In the genomic region with DNA sequence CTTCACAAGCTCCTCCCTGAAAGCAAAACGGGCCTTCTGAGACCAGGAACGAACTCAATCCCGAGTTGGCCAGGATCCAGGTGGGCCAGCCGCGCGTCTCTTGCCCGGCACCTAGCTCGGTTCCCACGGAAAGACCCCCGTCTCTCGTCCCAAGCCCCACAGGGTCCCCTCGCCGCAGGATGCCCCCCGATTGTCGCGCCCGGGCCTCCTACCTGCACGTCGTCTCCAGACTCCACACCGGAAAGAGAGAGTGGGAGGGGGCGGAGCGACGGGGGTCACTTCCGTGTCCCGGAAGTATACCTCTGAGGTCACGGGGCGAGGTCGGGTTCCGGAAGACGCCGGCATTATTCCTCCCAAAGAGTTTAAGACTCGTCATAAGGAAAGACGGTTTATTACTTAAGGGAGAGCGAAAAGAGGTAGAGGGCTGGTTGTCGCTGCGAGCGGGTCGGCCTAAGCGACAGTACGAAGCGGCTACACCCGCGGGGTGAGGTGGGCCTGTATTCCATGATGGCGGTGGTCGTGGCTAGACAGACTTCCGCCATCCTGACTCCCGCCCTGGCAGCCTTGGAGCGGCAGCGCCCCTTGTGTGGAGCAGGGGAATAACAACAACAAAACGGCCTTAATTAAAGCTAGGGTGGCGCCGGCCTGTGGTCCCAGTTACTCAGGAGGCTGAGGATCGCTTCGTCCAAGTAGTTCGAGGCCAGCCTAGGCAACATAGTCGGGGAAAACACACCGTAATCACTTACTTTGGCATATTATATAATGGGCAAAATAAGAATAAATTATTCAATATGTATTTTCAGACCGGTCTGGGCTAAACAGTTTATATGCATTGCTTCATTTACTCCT, we compare ENCODE assay signal across 1 cellular context.
TF ChIP-seq lines count a peak whose summit lies in the region.

Gene RPS14, minus strand, starts transcription at position 249 of the 849 bp plus-strand sequence. CDS start 2,006 bp downstream, outside the sequence.

TF ChIP-seq in HEK293, 187 proteins besides CTCF, POLR2A, EP300 and RAD21 (continued from another document and continues in another):
- peak; percentile 89 for TF ChIP-seq ZNF76 (tag by site-specific recombination; IDR thresholded peaks at IDR 0.05; ENCODE audit: borderline replicate concordance, low read depth)
- TF ChIP-seq ZNF366 (tag by site-specific recombination; conservative IDR thresholded peaks at IDR 0.05), result peak; percentile 89
- TF ChIP-seq ZNF311 (tag by site-specific recombination; IDR thresholded peaks at IDR 0.05; ENCODE audit: borderline replicate concordance), result no peak
- peak; percentile 89 for TF ChIP-seq ZNF692 (tag by site-specific recombination; IDR thresholded peaks at IDR 0.05)
- TF ChIP-seq ZBTB8A (tag by site-specific recombination; IDR thresholded peaks at IDR 0.05), result peak; percentile 76
- TF ChIP-seq, protein P1, sequence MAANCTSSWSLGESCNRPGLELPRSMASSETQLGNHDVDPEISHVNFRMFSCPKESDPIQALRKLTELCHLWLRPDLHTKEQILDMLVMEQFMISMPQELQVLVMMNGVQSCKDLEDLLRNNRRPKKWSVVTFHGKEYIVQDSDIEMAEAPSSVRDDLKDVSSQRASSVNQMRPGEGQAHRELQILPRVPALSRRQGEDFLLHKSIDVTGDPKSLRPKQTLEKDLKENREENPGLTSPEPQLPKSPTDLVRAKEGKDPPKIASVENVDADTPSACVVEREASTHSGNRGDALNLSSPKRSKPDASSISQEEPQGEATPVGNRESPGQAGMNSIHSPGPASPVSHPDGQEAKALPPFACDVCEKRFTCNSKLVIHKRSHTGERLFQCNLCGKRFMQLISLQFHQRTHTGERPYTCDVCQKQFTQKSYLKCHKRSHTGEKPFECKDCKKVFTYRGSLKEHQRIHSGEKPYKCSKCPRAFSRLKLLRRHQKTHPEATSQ (tag by site-specific recombination; IDR thresholded peaks at IDR 0.05), result peak; percentile 69
- TF ChIP-seq ZNF610 (tag by site-specific recombination; IDR thresholded peaks at IDR 0.05; ENCODE audit: borderline replicate concordance), result peak; percentile 80
- peak; percentile 94 for TF ChIP-seq ZNF335 (tag by site-specific recombination; conservative IDR thresholded peaks at IDR 0.05)
- peak; percentile 78 for TF ChIP-seq ZSCAN30 (tag by site-specific recombination; IDR thresholded peaks at IDR 0.05)
- TF ChIP-seq, protein P2, sequence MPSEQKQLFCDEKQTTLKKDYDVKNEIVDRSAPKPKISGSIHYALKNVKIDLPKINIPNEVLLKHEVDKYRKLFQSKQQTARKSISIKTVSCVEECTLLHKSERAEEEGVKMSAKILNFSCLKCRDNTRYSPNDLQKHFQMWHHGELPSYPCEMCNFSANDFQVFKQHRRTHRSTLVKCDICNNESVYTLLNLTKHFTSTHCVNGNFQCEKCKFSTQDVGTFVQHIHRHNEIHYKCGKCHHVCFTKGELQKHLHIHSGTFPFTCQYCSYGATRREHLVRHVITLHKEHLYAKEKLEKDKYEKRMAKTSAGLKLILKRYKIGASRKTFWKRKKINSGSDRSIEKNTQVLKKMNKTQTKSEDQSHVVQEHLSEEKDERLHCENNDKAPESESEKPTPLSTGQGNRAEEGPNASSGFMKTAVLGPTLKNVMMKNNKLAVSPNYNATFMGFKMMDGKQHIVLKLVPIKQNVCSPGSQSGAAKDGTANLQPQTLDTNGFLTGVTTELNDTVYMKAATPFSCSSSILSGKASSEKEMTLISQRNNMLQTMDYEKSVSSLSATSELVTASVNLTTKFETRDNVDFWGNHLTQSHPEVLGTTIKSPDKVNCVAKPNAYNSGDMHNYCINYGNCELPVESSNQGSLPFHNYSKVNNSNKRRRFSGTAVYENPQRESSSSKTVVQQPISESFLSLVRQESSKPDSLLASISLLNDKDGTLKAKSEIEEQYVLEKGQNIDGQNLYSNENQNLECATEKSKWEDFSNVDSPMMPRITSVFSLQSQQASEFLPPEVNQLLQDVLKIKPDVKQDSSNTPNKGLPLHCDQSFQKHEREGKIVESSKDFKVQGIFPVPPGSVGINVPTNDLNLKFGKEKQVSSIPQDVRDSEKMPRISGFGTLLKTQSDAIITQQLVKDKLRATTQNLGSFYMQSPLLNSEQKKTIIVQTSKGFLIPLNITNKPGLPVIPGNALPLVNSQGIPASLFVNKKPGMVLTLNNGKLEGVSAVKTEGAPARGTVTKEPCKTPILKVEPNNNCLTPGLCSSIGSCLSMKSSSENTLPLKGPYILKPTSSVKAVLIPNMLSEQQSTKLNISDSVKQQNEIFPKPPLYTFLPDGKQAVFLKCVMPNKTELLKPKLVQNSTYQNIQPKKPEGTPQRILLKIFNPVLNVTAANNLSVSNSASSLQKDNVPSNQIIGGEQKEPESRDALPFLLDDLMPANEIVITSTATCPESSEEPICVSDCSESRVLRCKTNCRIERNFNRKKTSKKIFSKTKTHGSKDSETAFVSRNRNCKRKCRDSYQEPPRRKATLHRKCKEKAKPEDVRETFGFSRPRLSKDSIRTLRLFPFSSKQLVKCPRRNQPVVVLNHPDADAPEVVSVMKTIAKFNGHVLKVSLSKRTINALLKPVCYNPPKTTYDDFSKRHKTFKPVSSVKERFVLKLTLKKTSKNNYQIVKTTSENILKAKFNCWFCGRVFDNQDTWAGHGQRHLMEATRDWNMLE (tag by site-specific recombination; conservative IDR thresholded peaks at IDR 0.05; ENCODE audit: low read depth), result peak; percentile 100
- TF ChIP-seq ZNF175 (tag by site-specific recombination; IDR thresholded peaks at IDR 0.05), result no peak
- TF ChIP-seq ZEB2 (tag by site-specific recombination; IDR thresholded peaks at IDR 0.05), result peak; percentile 91
- TF ChIP-seq, protein P3, sequence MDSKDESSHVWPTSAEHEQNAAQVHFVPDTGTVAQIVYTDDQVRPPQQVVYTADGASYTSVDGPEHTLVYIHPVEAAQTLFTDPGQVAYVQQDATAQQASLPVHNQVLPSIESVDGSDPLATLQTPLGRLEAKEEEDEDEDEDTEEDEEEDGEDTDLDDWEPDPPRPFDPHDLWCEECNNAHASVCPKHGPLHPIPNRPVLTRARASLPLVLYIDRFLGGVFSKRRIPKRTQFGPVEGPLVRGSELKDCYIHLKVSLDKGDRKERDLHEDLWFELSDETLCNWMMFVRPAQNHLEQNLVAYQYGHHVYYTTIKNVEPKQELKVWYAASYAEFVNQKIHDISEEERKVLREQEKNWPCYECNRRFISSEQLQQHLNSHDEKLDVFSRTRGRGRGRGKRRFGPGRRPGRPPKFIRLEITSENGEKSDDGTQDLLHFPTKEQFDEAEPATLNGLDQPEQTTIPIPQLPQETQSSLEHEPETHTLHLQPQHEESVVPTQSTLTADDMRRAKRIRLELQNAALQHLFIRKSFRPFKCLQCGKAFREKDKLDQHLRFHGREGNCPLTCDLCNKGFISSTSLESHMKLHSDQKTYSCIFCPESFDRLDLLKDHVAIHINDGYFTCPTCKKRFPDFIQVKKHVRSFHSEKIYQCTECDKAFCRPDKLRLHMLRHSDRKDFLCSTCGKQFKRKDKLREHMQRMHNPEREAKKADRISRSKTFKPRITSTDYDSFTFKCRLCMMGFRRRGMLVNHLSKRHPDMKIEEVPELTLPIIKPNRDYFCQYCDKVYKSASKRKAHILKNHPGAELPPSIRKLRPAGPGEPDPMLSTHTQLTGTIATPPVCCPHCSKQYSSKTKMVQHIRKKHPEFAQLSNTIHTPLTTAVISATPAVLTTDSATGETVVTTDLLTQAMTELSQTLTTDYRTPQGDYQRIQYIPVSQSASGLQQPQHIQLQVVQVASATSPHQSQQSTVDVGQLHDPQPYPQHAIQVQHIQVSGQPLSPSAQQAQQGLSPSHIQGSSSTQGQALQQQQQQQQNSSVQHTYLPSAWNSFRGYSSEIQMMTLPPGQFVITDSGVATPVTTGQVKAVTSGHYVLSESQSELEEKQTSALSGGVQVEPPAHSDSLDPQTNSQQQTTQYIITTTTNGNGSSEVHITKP (tag by site-specific recombination; IDR thresholded peaks at IDR 0.05), result peak; percentile 79
- peak; percentile 46 for TF ChIP-seq ZNF510 (tag by site-specific recombination; IDR thresholded peaks at IDR 0.05; ENCODE audit: insufficient replicate concordance)
- TF ChIP-seq FEZF1 (tag by site-specific recombination; IDR thresholded peaks at IDR 0.05), result 0 out of 2 replicates have a peak, but pooled peaks have one; percentile 16
- peak; percentile 84 for TF ChIP-seq KLF16 (tag by site-specific recombination; IDR thresholded peaks at IDR 0.05)
- TF ChIP-seq ZNF785 (tag by site-specific recombination; IDR thresholded peaks at IDR 0.05), result peak; percentile 89
- TF ChIP-seq ZNF211 (tag by site-specific recombination; IDR thresholded peaks at IDR 0.05; ENCODE audit: low read depth), result no peak
- TF ChIP-seq PRDM1 (tag by site-specific recombination; IDR thresholded peaks at IDR 0.05), result peak; percentile 31; the same call in 1 of the 2 replicates
- TF ChIP-seq WT1 (tag by site-specific recombination; IDR thresholded peaks at IDR 0.05), result peak; percentile 38
- 0 out of 2 replicates have a peak, but pooled peaks have one; percentile 3 for TF ChIP-seq ZNF302 (tag by site-specific recombination; IDR thresholded peaks at IDR 0.05; ENCODE audit: low read depth)
- no peak for TF ChIP-seq GLI2 (tag by site-specific recombination; IDR thresholded peaks at IDR 0.05; ENCODE audit: borderline replicate concordance, low read depth)
- no peak for TF ChIP-seq ZNF433 (tag by site-specific recombination; IDR thresholded peaks at IDR 0.05; ENCODE audit: low read depth)
- TF ChIP-seq GLIS1 (tag by site-specific recombination; IDR thresholded peaks at IDR 0.05), result peak; percentile 41; the same call in 1 of the 2 replicates
- TF ChIP-seq, protein P4, sequence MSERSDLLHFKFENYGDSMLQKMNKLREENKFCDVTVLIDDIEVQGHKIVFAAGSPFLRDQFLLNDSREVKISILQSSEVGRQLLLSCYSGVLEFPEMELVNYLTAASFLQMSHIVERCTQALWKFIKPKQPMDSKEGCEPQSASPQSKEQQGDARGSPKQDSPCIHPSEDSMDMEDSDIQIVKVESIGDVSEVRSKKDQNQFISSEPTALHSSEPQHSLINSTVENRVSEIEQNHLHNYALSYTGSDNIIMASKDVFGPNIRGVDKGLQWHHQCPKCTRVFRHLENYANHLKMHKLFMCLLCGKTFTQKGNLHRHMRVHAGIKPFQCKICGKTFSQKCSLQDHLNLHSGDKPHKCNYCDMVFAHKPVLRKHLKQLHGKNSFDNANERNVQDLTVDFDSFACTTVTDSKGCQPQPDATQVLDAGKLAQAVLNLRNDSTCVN (tag by site-specific recombination; optimal IDR thresholded peaks at IDR 0.05), result peak; percentile 38
- TF ChIP-seq ZNF501 (tag by site-specific recombination; IDR thresholded peaks at IDR 0.05), result peak; percentile 98
- TF ChIP-seq OVOL3 (tag by site-specific recombination; IDR thresholded peaks at IDR 0.05), result peak; percentile 63; the same call in 1 of the 2 replicates
- TF ChIP-seq ZNF558 (tag by site-specific recombination; IDR thresholded peaks at IDR 0.05), result no peak
- TF ChIP-seq SP7 (tag by site-specific recombination; IDR thresholded peaks at IDR 0.05), result peak; percentile 92
- peak; percentile 59; the same call in 1 of the 2 replicates for TF ChIP-seq ZSCAN4 (tag by site-specific recombination; IDR thresholded peaks at IDR 0.05)
- peak; percentile 94 for TF ChIP-seq ZNF2 (tag by site-specific recombination; IDR thresholded peaks at IDR 0.05)
- 0 out of 2 replicates have a peak, but pooled peaks have one; percentile 8 for TF ChIP-seq ZNF121 (tag by site-specific recombination; IDR thresholded peaks at IDR 0.05)
- no peak for TF ChIP-seq ZNF626 (tag by site-specific recombination; IDR thresholded peaks at IDR 0.05)
- TF ChIP-seq ZNF214 (tag by site-specific recombination; IDR thresholded peaks at IDR 0.05; ENCODE audit: borderline replicate concordance), result no peak
- TF ChIP-seq ZBTB1 (tag by site-specific recombination; IDR thresholded peaks at IDR 0.05), result 0 out of 2 replicates have a peak, but pooled peaks have one; percentile 8
- TF ChIP-seq, protein P5, sequence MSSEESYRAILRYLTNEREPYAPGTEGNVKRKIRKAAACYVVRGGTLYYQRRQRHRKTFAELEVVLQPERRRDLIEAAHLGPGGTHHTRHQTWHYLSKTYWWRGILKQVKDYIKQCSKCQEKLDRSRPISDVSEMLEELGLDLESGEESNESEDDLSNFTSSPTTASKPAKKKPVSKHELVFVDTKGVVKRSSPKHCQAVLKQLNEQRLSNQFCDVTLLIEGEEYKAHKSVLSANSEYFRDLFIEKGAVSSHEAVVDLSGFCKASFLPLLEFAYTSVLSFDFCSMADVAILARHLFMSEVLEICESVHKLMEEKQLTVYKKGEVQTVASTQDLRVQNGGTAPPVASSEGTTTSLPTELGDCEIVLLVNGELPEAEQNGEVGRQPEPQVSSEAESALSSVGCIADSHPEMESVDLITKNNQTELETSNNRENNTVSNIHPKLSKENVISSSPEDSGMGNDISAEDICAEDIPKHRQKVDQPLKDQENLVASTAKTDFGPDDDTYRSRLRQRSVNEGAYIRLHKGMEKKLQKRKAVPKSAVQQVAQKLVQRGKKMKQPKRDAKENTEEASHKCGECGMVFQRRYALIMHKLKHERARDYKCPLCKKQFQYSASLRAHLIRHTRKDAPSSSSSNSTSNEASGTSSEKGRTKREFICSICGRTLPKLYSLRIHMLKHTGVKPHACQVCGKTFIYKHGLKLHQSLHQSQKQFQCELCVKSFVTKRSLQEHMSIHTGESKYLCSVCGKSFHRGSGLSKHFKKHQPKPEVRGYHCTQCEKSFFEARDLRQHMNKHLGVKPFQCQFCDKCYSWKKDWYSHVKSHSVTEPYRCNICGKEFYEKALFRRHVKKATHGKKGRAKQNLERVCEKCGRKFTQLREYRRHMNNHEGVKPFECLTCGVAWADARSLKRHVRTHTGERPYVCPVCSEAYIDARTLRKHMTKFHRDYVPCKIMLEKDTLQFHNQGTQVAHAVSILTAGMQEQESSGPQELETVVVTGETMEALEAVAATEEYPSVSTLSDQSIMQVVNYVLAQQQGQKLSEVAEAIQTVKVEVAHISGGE (tag by site-specific recombination; conservative IDR thresholded peaks at IDR 0.05; ENCODE audit: low read depth), result peak; percentile 97
- TF ChIP-seq ZNF514 (tag by site-specific recombination; IDR thresholded peaks at IDR 0.05), result no peak
- no peak; the same call in none of the 2 replicates for TF ChIP-seq KLF9 (tag by site-specific recombination; IDR thresholded peaks at IDR 0.05; ENCODE audit: low read depth)
- peak; percentile 82 for TF ChIP-seq SETDB1 (IDR thresholded peaks at IDR 0.05; ENCODE audit: insufficient read length, low read length)
- no peak for TF ChIP-seq MYNN (tag by site-specific recombination; IDR thresholded peaks at IDR 0.05; ENCODE audit: borderline replicate concordance)
- TF ChIP-seq ZBTB17 (tag by site-specific recombination; IDR thresholded peaks at IDR 0.05), result peak; percentile 87
